1 cellular context compared by ENCODE assay signal in the genomic region with DNA sequence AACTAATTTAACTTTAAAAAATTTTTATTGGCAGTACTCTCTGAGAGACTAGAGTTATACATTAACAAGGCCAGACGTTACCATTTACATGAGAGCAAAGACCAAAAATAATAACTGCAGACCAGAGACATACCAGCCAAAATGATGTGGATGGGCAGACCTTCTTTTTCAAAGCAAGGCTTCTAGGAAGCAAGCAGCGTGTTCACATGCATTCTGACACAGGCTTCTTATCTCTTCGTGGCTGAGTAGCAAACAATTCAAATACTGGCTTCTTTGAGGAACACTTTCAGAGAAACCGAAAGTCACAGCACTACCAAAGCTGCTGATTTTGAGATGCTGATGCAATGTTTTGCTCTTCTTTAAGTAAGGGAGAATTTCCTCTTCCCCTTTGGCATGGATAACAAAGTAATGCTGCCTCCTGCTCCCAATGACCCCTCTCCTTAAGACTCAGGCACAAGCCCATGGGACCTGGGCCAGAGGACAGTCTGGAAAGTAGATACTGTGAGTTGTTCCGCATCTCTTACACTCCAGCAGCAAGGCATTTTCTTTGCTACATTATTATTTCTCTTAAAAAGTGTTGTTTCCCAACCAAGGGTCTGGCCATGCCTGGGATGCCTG.
A peak's percentile ranks its signal among the peaks of the same experiment; 100 is the strongest.
TF ChIP-seq lines count a peak whose summit lies in the region.

No MANE protein-coding gene starts in this region.

TF ChIP-seq in K562, 482 proteins besides CTCF, POLR2A, EP300 and RAD21 (continued from another document):
- no peak for TF ChIP-seq GTF2A2 (tag; IDR thresholded peaks at IDR 0.05)
- no peak for TF ChIP-seq TAL1 (IDR thresholded peaks at IDR 0.05)
- no peak for TF ChIP-seq MEF2A (IDR thresholded peaks at IDR 0.05; ENCODE audit: control insufficient read depth, low read depth, low read length)
- peak; percentile 63 for TF ChIP-seq JUND (IDR thresholded peaks at IDR 0.05; ENCODE audit: borderline replicate concordance, low read depth, low read length)
- peak; percentile 74; the same call in 2 of the 3 replicates for TF ChIP-seq JUND (tag; IDR thresholded peaks at IDR 0.05; ENCODE audit: borderline replicate concordance, low read depth, low read length)
- TF ChIP-seq XRCC5 (IDR thresholded peaks at IDR 0.05; ENCODE audit: low read depth, low read length): no peak
- no peak for TF ChIP-seq TCFL5 (CRISPR knock-in tag; conservative IDR thresholded peaks at IDR 0.05)
- no peak for TF ChIP-seq YY1 (IDR thresholded peaks at IDR 0.05; ENCODE audit: borderline replicate concordance in 1 of 3, control insufficient read depth in 1 of 3, extremely low read depth in 1 of 3, insufficient read depth in 3 of 3, insufficient read length in 1 of 3, insufficient replicate concordance in 2 of 3, low read depth in 1 of 3, low read length in 2 of 3)
- TF ChIP-seq, protein P1, sequence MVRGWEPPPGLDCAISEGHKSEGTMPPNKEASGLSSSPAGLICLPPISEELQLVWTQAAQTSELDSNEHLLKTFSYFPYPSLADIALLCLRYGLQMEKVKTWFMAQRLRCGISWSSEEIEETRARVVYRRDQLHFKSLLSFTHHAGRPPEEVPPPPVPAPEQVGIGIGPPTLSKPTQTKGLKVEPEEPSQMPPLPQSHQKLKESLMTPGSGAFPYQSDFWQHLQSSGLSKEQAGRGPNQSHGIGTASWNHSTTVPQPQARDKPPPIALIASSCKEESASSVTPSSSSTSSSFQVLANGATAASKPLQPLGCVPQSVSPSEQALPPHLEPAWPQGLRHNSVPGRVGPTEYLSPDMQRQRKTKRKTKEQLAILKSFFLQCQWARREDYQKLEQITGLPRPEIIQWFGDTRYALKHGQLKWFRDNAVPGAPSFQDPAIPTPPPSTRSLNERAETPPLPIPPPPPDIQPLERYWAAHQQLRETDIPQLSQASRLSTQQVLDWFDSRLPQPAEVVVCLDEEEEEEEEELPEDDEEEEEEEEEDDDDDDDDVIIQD (CRISPR knock-in tag; IDR thresholded peaks at IDR 0.05): no peak
- peak; percentile 92 for TF ChIP-seq L3MBTL2 (IDR thresholded peaks at IDR 0.05)
- TF ChIP-seq BACH1 (tag; IDR thresholded peaks at IDR 0.05): peak; percentile 50
- peak; percentile 86 for TF ChIP-seq SOX6 (IDR thresholded peaks at IDR 0.05)
- peak; percentile 43; the same call in 1 of the 2 replicates for TF ChIP-seq DPF2 (IDR thresholded peaks at IDR 0.05)
- TF ChIP-seq CBX2 (IDR thresholded peaks at IDR 0.05; ENCODE audit: insufficient read depth, low read length, poor library complexity, severe bottlenecking): no peak
- TF ChIP-seq FOS (IDR thresholded peaks at IDR 0.05; ENCODE audit: extremely low read depth, insufficient read length): no peak
- TF ChIP-seq ZNF695 (CRISPR knock-in tag; IDR thresholded peaks at IDR 0.05): no peak
